Comparison of ENCODE assay signal across 21 cellular contexts in the genomic region with DNA sequence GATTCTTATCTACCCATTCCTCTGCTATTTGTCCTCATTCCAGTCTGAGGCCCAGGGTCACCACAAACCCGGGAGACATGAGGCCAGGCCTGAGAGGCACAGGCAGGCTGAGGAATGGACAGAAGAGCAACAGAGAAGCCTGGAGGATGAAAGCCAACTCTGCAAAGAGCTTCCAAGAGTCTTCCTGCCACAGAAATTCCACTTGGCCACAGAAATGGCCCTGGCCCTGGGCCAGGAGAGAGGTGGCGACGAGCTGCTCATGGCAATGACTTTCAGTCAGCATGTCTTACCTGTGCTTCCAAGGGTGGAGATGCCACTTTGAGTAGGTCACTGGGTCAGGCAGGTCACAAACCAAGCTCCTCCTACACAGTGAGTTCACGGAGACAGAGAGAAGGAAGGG.
A peak's percentile ranks its signal among the peaks of the same experiment; 100 is the strongest.
DNase-seq lines count a peak whose midpoint lies in the region; ATAC-seq and TF ChIP-seq lines count a peak whose summit lies in the region.
"Had no signal": no experiment of that assay in that cellular context is flagged by ENCODE, and none has a peak within 500 bp of the region (broad histone marks: within the 10 kb centered on the region; RNA-seq: fewer than 3 reads in every experiment).

No MANE protein-coding gene starts in this region.

- H3K4me3 ChIP-seq in AG10803 (ENCODE audit: low read length): no peak overlapping the region
- H3K4me3 ChIP-seq: PC-9, SJCRH30 had no signal

- H3K9me3 Mint-ChIP-seq in chondrocyte (ENCODE audit: low read depth) (no peaks in the 10 kb centered on the region), nephron (no peaks in the 10 kb centered on the region)

- DNase-seq in AG10803 (ENCODE audit: low read depth) (peak; percentile 43), M059J (ENCODE audit: low read depth) (peak; percentile 24), chondrocyte (ENCODE audit: low spot score) (no peak), HuH-7.5 (ENCODE audit: low spot score) (no peak), SKM-1 (lab: John Stamatoyannopoulos, UW; ENCODE audit: unreplicated experiment) (no peak)
- DNase-seq: DMS153, GOT3, HCEC 1CT, IMR-90, KG1, NCI-H1048, NCI-H1417, NCI-H1694, NCI-H2029 treated with DMSO at 0.1 percent for 48 hours, NCI-H526 treated with DMSO at 0.1 percent for 48 hours, SJCRH30 had no signal

- H3K27me3 Mint-ChIP-seq in chondrocyte (ENCODE audit: low read depth): no peaks in the 10 kb centered on the region
- peaks cover 9% of the 10 kb centered on the region for H3K27me3 Mint-ChIP-seq in nephron (ENCODE audit: low read depth)

- TF ChIP-seq CTCF in AG10803 (conservative IDR thresholded peaks at IDR 0.05; ENCODE audit: low read length) (no peak), chondrocyte (IDR thresholded peaks at IDR 0.05) (no peak), nephron (IDR thresholded peaks at IDR 0.05; ENCODE audit: unreplicated experiment in 3 of 3) (no peak)

- H3K36me3 Mint-ChIP-seq in chondrocyte (ENCODE audit: low read depth) (peaks cover 3% of the 10 kb centered on the region), nephron (ENCODE audit: low read depth) (no peaks in the 10 kb centered on the region)

- peaks cover 42% of the 10 kb centered on the region for H3K4me1 Mint-ChIP-seq in chondrocyte (ENCODE audit: low read depth)
- H3K4me1 Mint-ChIP-seq in nephron: peaks cover 8% of the 10 kb centered on the region

- peak overlapping the region; percentile 49 for H3K27ac Mint-ChIP-seq in chondrocyte (ENCODE audit: unreplicated experiment)
- H3K27ac Mint-ChIP-seq in nephron: peak overlapping the region in 2 of 3 experiments; percentile 14 to 54

- H3K4me3 Mint-ChIP-seq in chondrocyte (ENCODE audit: unreplicated experiment) (no peak overlapping the region), nephron (no peak overlapping the region)

- ATAC-seq in HG03045 (IDR thresholded peaks at IDR 0.05; ENCODE audit: unreplicated experiment): no peak
- ATAC-seq: Right ventricle myocardium inferior, SK-N-SH treated with all-trans-retinoic acid at 6 μM for 48 hours had no signal

Comparison
In these comparisons a context has a peak if more than half of its experiments do, and no peak if none do; other contexts are left out.
1. DNase-seq: peak in AG10803 (single experiment) and M059J (single experiment); none in chondrocyte (single experiment), HuH-7.5 (single experiment) and SKM-1 (single experiment).